ENCODE assay signal across 17 cellular contexts in genomic region chr13:96824110-96824509, GRCh38.
"Had no signal": no experiment of that assay in that cellular context is flagged by ENCODE, and none has a peak within 500 bp of the region (broad histone marks: within the 10 kb centered on the region; RNA-seq: fewer than 3 reads in every experiment).

No MANE protein-coding gene starts in this region.

- DNase-seq: activated CD8-positive, alpha-beta memory T cell treated with anti-CD3 and anti-CD28 coated beads, Interleukin-2, amount 50 U/mL, for 48 hours; activated CD8-positive, alpha-beta T cell treated with anti-CD3 and anti-CD28 coated beads for 36 hours; activated naive CD4-positive, alpha-beta T cell; aorta; endodermal cell; erythroblast; foreskin fibroblast; glutamatergic neuron; immature natural killer cell; naive B cell; stomach; uterus had no signal

- H3K36me3 Mint-ChIP-seq: immature natural killer cell, naive B cell had no signal

- H3K4me1 Mint-ChIP-seq: endodermal cell, immature natural killer cell, naive B cell had no signal

- H3K36me3 ChIP-seq: right atrium auricular region, stomach, thoracic aorta, uterus had no signal

- H3K4me1 ChIP-seq: right atrium auricular region, uterus had no signal

- H3K27me3 Mint-ChIP-seq: naive B cell had no signal

- H3K9me3 ChIP-seq: right atrium auricular region, stomach, thoracic aorta, uterus had no signal

- H3K27ac Mint-ChIP-seq: activated CD8-positive, alpha-beta T cell treated with anti-CD3 and anti-CD28 coated beads for 36 hours; activated T-helper 1 cell treated with anti-CD3 and anti-CD28 coated beads, Interleukin-12 subunit alpha, Interleukin-12 subunit beta, Interleukin-2, Interleukin-4 antibody, amounts not matched to agents 30 ng/mL and 10 ng/mL and 1 ng/mL, durations not matched to agents 14 hours and 24 hours and 36 hours; endodermal cell; immature natural killer cell; naive B cell had no signal

- H3K4me3 Mint-ChIP-seq: activated CD8-positive, alpha-beta T cell treated with anti-CD3 and anti-CD28 coated beads for 36 hours; activated T-helper 1 cell treated with anti-CD3 and anti-CD28 coated beads, Interleukin-12 subunit alpha, Interleukin-12 subunit beta, Interleukin-2, Interleukin-4 antibody, amounts not matched to agents 30 ng/mL and 10 ng/mL and 1 ng/mL, durations not matched to agents 14 hours and 24 hours and 36 hours; endodermal cell; immature natural killer cell; naive B cell had no signal

- H3K9me3 Mint-ChIP-seq: activated CD8-positive, alpha-beta T cell treated with anti-CD3 and anti-CD28 coated beads for 36 hours; activated T-helper 1 cell treated with anti-CD3 and anti-CD28 coated beads, Interleukin-12 subunit alpha, Interleukin-12 subunit beta, Interleukin-2, Interleukin-4 antibody, amounts not matched to agents 30 ng/mL and 10 ng/mL and 1 ng/mL, durations not matched to agents 14 hours and 24 hours and 36 hours; endodermal cell; naive B cell had no signal

- ATAC-seq: activated CD8-positive, alpha-beta T cell treated with anti-CD3 and anti-CD28 coated beads for 36 hours had no signal

- H3K27ac ChIP-seq: right atrium auricular region, skin epidermis, stomach, thoracic aorta, uterus, VCaP had no signal

- H3K27me3 ChIP-seq: right atrium auricular region, stomach, uterus had no signal

- H3K4me3 ChIP-seq: right atrium auricular region, skin epidermis, stomach, thoracic aorta, uterus had no signal
